In the genomic region with DNA sequence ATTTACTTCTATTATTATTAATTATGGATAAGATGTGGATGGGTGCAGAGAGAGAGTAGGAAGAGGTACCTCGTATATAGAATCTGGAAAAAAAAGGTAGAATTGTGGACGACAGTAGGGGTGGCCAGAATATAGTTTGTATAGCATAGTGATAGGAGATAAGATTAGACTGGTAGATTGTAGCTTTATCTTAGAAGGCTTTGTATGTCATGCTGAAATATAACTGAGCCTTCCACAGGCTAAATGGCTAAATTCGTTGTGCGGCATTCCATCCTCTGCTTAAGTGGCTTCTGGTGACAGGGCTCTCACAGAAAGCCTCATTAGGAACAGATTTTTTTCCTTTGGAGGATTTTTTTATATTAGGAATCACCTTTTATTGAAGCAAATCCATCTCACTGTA, we compare ENCODE assay signal across 28 cellular contexts.
"Had no signal": no experiment of that assay in that cellular context is flagged by ENCODE, and none has a peak within 500 bp of the region (broad histone marks: within the 10 kb centered on the region; RNA-seq: fewer than 3 reads in every experiment).

No MANE protein-coding gene starts in this region.

- H3K4me1 ChIP-seq: adrenal gland, colonic mucosa, esophagus squamous epithelium had no signal

- H3K27me3 ChIP-seq: adrenal gland, body of pancreas, colonic mucosa, esophagus squamous epithelium, gastroesophageal sphincter, heart right ventricle had no signal

- H3K36me3 ChIP-seq: colonic mucosa had no signal

- H3K4me3 ChIP-seq: adrenal gland, body of pancreas, colonic mucosa, esophagus squamous epithelium, gastroesophageal sphincter, heart right ventricle had no signal

- DNase-seq: activated CD4-positive, alpha-beta memory T cell treated with anti-CD3 and anti-CD28 coated beads for 36 hours; activated CD4-positive, alpha-beta T cell treated with anti-CD3 and anti-CD28 coated beads for 36 hours; activated CD4-positive, alpha-beta T cell treated with anti-CD3 and anti-CD28 coated beads, Interleukin-2, amount 10 ng/mL, durations not matched to agents 24 days and 14 days; activated CD4-positive, CD25-positive, alpha-beta regulatory T cell; activated CD4-positive, CD25-positive, alpha-beta regulatory T cell treated with anti-CD3 and anti-CD28 coated beads, Interleukin-2, amount 50 U/mL, for 72 hours; activated CD8-positive, alpha-beta memory T cell treated with anti-CD3 and anti-CD28 coated beads, Interleukin-2, amount 10 ng/mL, durations not matched to agents 7 days and 5 days; activated CD8-positive, alpha-beta memory T cell treated with anti-CD3 and anti-CD28 coated beads, Interleukin-2, amount 50 U/mL, for 4 hours; activated CD8-positive, alpha-beta T cell treated with anti-CD3 and anti-CD28 coated beads, Interleukin-2, amount 10 ng/mL, durations not matched to agents 7 days and 5 days; activated effector memory CD4-positive, alpha-beta T cell treated with anti-CD3 and anti-CD28 coated beads, Interleukin-2, amount 50 U/mL, for 16 hours; activated naive CD4-positive, alpha-beta T cell treated with anti-CD3 and anti-CD28 coated beads for 36 hours; activated naive CD8-positive, alpha-beta T cell treated with anti-CD3 and anti-CD28 coated beads for 36 hours; activated naive CD8-positive, alpha-beta T cell treated with anti-CD3 and anti-CD28 coated beads, Interleukin-2, amount 50 U/mL, for 24 hours; activated T-cell treated with anti-CD3 and anti-CD28 coated beads, Interleukin-2, amount 50 U/mL, for 1 hour; activated T-cell treated with anti-CD3 and anti-CD28 coated beads, Interleukin-2, amount 50 U/mL, for 48 hours; adrenal gland; amygdala; aorta; body of pancreas; central memory CD4-positive, alpha-beta T cell; cerebellar nuclear complex; colonic mucosa; effector CD8-positive, alpha-beta T cell; esophagus squamous epithelium; foreskin melanocyte; heart right ventricle; T-helper 2 cell had no signal

- H3K27ac ChIP-seq: adrenal gland, body of pancreas, colonic mucosa, epithelial cell of prostate, esophagus squamous epithelium, gastroesophageal sphincter, heart right ventricle had no signal
